ENCODE assay signal across 1 cellular context in the genomic region with DNA sequence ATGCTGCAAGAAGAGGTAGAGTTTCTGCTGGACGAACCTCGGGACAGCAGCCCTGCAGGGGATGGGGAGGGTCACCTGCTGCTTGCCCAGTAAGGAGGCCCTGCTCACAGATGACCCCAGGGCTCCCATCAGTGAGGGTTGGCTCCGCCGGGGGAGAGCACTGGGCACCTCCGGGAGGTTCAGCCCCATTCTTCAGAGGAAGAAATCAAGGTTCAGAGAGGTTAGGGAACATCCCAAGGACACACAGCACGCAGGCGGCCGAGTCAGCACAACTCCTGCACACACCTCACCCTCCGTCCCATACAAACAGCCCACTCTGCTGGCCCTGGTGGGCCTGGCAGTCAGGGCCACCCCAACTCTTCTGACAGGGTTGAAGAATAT.
TF ChIP-seq lines count a peak whose summit lies in the region.

No MANE protein-coding gene starts in this region.

TF ChIP-seq in K562, 482 proteins besides CTCF, POLR2A, EP300 and RAD21 (continued from another document and continues in another):
- TF ChIP-seq, protein P1, sequence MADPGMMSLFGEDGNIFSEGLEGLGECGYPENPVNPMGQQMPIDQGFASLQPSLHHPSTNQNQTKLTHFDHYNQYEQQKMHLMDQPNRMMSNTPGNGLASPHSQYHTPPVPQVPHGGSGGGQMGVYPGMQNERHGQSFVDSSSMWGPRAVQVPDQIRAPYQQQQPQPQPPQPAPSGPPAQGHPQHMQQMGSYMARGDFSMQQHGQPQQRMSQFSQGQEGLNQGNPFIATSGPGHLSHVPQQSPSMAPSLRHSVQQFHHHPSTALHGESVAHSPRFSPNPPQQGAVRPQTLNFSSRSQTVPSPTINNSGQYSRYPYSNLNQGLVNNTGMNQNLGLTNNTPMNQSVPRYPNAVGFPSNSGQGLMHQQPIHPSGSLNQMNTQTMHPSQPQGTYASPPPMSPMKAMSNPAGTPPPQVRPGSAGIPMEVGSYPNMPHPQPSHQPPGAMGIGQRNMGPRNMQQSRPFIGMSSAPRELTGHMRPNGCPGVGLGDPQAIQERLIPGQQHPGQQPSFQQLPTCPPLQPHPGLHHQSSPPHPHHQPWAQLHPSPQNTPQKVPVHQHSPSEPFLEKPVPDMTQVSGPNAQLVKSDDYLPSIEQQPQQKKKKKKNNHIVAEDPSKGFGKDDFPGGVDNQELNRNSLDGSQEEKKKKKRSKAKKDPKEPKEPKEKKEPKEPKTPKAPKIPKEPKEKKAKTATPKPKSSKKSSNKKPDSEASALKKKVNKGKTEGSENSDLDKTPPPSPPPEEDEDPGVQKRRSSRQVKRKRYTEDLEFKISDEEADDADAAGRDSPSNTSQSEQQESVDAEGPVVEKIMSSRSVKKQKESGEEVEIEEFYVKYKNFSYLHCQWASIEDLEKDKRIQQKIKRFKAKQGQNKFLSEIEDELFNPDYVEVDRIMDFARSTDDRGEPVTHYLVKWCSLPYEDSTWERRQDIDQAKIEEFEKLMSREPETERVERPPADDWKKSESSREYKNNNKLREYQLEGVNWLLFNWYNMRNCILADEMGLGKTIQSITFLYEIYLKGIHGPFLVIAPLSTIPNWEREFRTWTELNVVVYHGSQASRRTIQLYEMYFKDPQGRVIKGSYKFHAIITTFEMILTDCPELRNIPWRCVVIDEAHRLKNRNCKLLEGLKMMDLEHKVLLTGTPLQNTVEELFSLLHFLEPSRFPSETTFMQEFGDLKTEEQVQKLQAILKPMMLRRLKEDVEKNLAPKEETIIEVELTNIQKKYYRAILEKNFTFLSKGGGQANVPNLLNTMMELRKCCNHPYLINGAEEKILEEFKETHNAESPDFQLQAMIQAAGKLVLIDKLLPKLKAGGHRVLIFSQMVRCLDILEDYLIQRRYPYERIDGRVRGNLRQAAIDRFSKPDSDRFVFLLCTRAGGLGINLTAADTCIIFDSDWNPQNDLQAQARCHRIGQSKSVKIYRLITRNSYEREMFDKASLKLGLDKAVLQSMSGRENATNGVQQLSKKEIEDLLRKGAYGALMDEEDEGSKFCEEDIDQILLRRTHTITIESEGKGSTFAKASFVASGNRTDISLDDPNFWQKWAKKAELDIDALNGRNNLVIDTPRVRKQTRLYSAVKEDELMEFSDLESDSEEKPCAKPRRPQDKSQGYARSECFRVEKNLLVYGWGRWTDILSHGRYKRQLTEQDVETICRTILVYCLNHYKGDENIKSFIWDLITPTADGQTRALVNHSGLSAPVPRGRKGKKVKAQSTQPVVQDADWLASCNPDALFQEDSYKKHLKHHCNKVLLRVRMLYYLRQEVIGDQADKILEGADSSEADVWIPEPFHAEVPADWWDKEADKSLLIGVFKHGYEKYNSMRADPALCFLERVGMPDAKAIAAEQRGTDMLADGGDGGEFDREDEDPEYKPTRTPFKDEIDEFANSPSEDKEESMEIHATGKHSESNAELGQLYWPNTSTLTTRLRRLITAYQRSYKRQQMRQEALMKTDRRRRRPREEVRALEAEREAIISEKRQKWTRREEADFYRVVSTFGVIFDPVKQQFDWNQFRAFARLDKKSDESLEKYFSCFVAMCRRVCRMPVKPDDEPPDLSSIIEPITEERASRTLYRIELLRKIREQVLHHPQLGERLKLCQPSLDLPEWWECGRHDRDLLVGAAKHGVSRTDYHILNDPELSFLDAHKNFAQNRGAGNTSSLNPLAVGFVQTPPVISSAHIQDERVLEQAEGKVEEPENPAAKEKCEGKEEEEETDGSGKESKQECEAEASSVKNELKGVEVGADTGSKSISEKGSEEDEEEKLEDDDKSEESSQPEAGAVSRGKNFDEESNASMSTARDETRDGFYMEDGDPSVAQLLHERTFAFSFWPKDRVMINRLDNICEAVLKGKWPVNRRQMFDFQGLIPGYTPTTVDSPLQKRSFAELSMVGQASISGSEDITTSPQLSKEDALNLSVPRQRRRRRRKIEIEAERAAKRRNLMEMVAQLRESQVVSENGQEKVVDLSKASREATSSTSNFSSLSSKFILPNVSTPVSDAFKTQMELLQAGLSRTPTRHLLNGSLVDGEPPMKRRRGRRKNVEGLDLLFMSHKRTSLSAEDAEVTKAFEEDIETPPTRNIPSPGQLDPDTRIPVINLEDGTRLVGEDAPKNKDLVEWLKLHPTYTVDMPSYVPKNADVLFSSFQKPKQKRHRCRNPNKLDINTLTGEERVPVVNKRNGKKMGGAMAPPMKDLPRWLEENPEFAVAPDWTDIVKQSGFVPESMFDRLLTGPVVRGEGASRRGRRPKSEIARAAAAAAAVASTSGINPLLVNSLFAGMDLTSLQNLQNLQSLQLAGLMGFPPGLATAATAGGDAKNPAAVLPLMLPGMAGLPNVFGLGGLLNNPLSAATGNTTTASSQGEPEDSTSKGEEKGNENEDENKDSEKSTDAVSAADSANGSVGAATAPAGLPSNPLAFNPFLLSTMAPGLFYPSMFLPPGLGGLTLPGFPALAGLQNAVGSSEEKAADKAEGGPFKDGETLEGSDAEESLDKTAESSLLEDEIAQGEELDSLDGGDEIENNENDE (IDR thresholded peaks at IDR 0.05; ENCODE audit: low read depth, low read length) = no peak
- TF ChIP-seq, protein P2, sequence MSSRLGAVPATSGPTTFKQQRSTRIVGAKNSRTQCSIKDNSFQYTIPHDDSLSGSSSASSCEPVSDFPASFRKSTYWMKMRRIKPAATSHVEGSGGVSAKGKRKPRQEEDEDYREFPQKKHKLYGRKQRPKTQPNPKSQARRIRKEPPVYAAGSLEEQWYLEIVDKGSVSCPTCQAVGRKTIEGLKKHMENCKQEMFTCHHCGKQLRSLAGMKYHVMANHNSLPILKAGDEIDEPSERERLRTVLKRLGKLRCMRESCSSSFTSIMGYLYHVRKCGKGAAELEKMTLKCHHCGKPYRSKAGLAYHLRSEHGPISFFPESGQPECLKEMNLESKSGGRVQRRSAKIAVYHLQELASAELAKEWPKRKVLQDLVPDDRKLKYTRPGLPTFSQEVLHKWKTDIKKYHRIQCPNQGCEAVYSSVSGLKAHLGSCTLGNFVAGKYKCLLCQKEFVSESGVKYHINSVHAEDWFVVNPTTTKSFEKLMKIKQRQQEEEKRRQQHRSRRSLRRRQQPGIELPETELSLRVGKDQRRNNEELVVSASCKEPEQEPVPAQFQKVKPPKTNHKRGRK (tag; IDR thresholded peaks at IDR 0.05) = no peak
- TF ChIP-seq RBBP5 (IDR thresholded peaks at IDR 0.05; ENCODE audit: borderline replicate concordance, insufficient read depth, low read length, poor library complexity, severe bottlenecking) = no peak
- TF ChIP-seq RBM15 (IDR thresholded peaks at IDR 0.05; ENCODE audit: insufficient read depth, low read length) = no peak
- no peak for TF ChIP-seq SRSF9 (IDR thresholded peaks at IDR 0.05; ENCODE audit: borderline replicate concordance, low read depth, low read length)
- TF ChIP-seq, protein P3, sequence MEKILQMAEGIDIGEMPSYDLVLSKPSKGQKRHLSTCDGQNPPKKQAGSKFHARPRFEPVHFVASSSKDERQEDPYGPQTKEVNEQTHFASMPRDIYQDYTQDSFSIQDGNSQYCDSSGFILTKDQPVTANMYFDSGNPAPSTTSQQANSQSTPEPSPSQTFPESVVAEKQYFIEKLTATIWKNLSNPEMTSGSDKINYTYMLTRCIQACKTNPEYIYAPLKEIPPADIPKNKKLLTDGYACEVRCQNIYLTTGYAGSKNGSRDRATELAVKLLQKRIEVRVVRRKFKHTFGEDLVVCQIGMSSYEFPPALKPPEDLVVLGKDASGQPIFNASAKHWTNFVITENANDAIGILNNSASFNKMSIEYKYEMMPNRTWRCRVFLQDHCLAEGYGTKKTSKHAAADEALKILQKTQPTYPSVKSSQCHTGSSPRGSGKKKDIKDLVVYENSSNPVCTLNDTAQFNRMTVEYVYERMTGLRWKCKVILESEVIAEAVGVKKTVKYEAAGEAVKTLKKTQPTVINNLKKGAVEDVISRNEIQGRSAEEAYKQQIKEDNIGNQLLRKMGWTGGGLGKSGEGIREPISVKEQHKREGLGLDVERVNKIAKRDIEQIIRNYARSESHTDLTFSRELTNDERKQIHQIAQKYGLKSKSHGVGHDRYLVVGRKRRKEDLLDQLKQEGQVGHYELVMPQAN (IDR thresholded peaks at IDR 0.05; ENCODE audit: borderline replicate concordance) = no peak
- TF ChIP-seq FOXJ3 (CRISPR knock-in tag; IDR thresholded peaks at IDR 0.05) = no peak
- no peak for TF ChIP-seq FIP1L1 (IDR thresholded peaks at IDR 0.05; ENCODE audit: low read depth, low read length, poor library complexity, severe bottlenecking)
- no peak for TF ChIP-seq CSDE1 (IDR thresholded peaks at IDR 0.05)
- no peak for TF ChIP-seq CREBBP (IDR thresholded peaks at IDR 0.05; ENCODE audit: low read depth, low read length)
- TF ChIP-seq ZNF121 (CRISPR knock-in tag; conservative IDR thresholded peaks at IDR 0.05) = no peak
- TF ChIP-seq KDM1A (IDR thresholded peaks at IDR 0.05) = peak; percentile 36 to 71; a peak in 2 of 4 replicates
- no peak for TF ChIP-seq ZNF217 (CRISPR knock-in tag; IDR thresholded peaks at IDR 0.05)
- TF ChIP-seq, protein P4, sequence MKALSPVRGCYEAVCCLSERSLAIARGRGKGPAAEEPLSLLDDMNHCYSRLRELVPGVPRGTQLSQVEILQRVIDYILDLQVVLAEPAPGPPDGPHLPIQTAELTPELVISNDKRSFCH (CRISPR knock-in tag; IDR thresholded peaks at IDR 0.05) = no peak
- TF ChIP-seq, protein P4 (tag; IDR thresholded peaks at IDR 0.05) = no peak
- no peak for TF ChIP-seq STAT5A (IDR thresholded peaks at IDR 0.05; ENCODE audit: borderline replicate concordance, low read length)
- TF ChIP-seq ZNF124 (CRISPR knock-in tag; IDR thresholded peaks at IDR 0.05) = no peak
- peak; percentile 31; the same call in 1 of the 2 replicates for TF ChIP-seq HDAC2 (IDR thresholded peaks at IDR 0.05)
- TF ChIP-seq, protein P5, sequence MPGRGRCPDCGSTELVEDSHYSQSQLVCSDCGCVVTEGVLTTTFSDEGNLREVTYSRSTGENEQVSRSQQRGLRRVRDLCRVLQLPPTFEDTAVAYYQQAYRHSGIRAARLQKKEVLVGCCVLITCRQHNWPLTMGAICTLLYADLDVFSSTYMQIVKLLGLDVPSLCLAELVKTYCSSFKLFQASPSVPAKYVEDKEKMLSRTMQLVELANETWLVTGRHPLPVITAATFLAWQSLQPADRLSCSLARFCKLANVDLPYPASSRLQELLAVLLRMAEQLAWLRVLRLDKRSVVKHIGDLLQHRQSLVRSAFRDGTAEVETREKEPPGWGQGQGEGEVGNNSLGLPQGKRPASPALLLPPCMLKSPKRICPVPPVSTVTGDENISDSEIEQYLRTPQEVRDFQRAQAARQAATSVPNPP (IDR thresholded peaks at IDR 0.05; ENCODE audit: borderline replicate concordance, insufficient read depth, insufficient read length) = no peak
- no peak for TF ChIP-seq ZC3H11A (IDR thresholded peaks at IDR 0.05; ENCODE audit: low read depth, low read length)
- 0 out of 2 replicates have a peak, but pooled peaks have one; percentile 16 for TF ChIP-seq POLR2AphosphoS5 (IDR thresholded peaks at IDR 0.05; ENCODE audit: control insufficient read depth, insufficient read depth, low read depth, low read length)
